Comparison of ENCODE assay signal across 1 cellular context in the genomic region with DNA sequence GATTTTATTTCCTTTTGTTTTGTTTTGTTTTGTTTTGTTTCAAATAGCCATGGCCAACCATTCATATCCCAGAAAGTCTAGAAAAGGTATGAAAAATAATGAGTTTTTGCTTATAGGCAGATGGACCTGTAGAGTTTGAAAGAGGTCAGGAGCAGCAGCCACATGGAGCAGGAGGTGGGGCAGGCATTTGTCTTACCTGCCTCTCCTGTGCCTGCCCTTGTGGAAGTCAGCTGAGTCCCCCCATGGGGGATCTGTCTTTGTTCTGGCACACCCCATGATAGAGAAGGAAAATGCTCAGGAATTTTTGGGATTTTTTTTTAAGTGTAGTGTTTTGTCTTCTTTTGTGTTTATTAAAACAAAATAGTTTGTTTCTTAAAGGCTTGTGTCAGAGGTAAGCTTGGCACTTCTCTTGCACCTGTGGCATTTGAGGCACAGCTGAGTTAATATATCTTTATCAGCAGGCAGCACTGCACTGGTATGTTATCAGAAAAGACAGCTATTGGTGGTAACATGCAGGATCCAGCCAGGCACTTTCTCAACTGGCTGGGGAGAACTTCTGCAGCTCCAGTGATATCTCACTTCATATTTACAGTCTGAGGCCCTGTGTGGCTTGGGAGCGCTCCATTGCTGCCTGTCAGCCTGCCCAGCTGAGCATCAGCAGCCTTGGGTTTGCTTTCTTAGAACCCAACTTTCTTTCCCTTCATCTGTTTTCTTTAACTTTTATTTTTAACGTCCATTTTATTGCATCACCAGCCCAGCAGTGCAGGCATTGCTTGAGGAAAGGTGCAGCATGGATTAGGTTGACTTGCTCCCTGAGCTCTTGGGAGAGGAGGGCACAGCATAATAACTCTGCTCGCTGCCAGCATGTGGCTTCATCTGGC.
TF ChIP-seq lines count a peak whose summit lies in the region.

No MANE protein-coding gene starts in this region.

TF ChIP-seq in K562, 482 proteins besides CTCF, POLR2A, EP300 and RAD21 (continued from another document and continues in another):
- TF ChIP-seq, protein P1, sequence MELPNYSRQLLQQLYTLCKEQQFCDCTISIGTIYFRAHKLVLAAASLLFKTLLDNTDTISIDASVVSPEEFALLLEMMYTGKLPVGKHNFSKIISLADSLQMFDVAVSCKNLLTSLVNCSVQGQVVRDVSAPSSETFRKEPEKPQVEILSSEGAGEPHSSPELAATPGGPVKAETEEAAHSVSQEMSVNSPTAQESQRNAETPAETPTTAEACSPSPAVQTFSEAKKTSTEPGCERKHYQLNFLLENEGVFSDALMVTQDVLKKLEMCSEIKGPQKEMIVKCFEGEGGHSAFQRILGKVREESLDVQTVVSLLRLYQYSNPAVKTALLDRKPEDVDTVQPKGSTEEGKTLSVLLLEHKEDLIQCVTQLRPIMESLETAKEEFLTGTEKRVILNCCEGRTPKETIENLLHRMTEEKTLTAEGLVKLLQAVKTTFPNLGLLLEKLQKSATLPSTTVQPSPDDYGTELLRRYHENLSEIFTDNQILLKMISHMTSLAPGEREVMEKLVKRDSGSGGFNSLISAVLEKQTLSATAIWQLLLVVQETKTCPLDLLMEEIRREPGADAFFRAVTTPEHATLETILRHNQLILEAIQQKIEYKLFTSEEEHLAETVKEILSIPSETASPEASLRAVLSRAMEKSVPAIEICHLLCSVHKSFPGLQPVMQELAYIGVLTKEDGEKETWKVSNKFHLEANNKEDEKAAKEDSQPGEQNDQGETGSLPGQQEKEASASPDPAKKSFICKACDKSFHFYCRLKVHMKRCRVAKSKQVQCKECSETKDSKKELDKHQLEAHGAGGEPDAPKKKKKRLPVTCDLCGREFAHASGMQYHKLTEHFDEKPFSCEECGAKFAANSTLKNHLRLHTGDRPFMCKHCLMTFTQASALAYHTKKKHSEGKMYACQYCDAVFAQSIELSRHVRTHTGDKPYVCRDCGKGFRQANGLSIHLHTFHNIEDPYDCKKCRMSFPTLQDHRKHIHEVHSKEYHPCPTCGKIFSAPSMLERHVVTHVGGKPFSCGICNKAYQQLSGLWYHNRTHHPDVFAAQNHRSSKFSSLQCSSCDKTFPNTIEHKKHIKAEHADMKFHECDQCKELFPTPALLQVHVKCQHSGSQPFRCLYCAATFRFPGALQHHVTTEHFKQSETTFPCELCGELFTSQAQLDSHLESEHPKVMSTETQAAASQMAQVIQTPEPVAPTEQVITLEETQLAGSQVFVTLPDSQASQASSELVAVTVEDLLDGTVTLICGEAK (IDR thresholded peaks at IDR 0.05): no peak
- TF ChIP-seq, protein P1 (CRISPR knock-in tag; IDR thresholded peaks at IDR 0.05): no peak
- TF ChIP-seq POLR2H (tag; IDR thresholded peaks at IDR 0.05; ENCODE audit: low read depth) (0 out of 2 replicates have a peak, but pooled peaks have one; percentile 31), BCL6 (CRISPR knock-in tag; IDR thresholded peaks at IDR 0.05) (no peak), PTRF (tag; IDR thresholded peaks at IDR 0.05) (no peak), SRSF3 (IDR thresholded peaks at IDR 0.05; ENCODE audit: insufficient read depth, low read length) (no peak), ZNF184 (CRISPR knock-in tag; IDR thresholded peaks at IDR 0.05) (no peak), HMG20B (CRISPR knock-in tag; IDR thresholded peaks at IDR 0.05) (no peak), HDAC1 (IDR thresholded peaks at IDR 0.05) (peak in 1 of 2 experiments; percentile 51; a peak in 1 of 4 replicates), ARID3A (IDR thresholded peaks at IDR 0.05; ENCODE audit: borderline replicate concordance, low read depth, low read length) (peak; percentile 7; the same call in 1 of the 2 replicates), MEIS2 (IDR thresholded peaks at IDR 0.05; ENCODE audit: partially characterized antibody) (peak; percentile 51), BCOR (IDR thresholded peaks at IDR 0.05) (0 out of 2 replicates have a peak, but pooled peaks have one; percentile 22), GATAD2B (IDR thresholded peaks at IDR 0.05; ENCODE audit: borderline replicate concordance) (peak; percentile 68; the same call in 1 of the 2 replicates), U2AF1 (optimal IDR thresholded peaks at IDR 0.05; ENCODE audit: low read depth, low read length) (no peak), DPF2 (IDR thresholded peaks at IDR 0.05) (peak; percentile 92), CBX2 (IDR thresholded peaks at IDR 0.05; ENCODE audit: insufficient read depth, low read length, poor library complexity, severe bottlenecking) (no peak), ZC3H8 (IDR thresholded peaks at IDR 0.05) (no peak), ZNF583 (CRISPR knock-in tag; IDR thresholded peaks at IDR 0.05) (no peak), RBM14 (IDR thresholded peaks at IDR 0.05; ENCODE audit: borderline replicate concordance, insufficient read depth, low read depth, low read length) (no peak), ZC3H4 (CRISPR knock-in tag; IDR thresholded peaks at IDR 0.05; ENCODE audit: borderline replicate concordance) (no peak), ZFP36 (IDR thresholded peaks at IDR 0.05; ENCODE audit: low read depth, low read length, partially characterized antibody) (peak; percentile 41), REST (CRISPR knock-in tag; IDR thresholded peaks at IDR 0.05; ENCODE audit: low read depth) (no peak), E2F6 (IDR thresholded peaks at IDR 0.05; ENCODE audit: borderline replicate concordance in 1 of 2, extremely low read depth in 1 of 2, insufficient read depth in 1 of 2, insufficient read length in 1 of 2, low read depth in 1 of 2, low read length in 1 of 2, poor library complexity in 1 of 2, severe bottlenecking in 1 of 2) (no peak), FOXA3 (CRISPR knock-in tag; conservative IDR thresholded peaks at IDR 0.05 in 1 of 2, IDR thresholded peaks at IDR 0.05 in 1 of 2) (peak in 1 of 2 experiments; percentile 71; a peak in 2 of 4 replicates), ZNF347 (CRISPR knock-in tag; IDR thresholded peaks at IDR 0.05; ENCODE audit: low read depth) (no peak), LEF1 (IDR thresholded peaks at IDR 0.05) (0 out of 2 replicates have a peak, but pooled peaks have one; percentile 40), LARP7 (IDR thresholded peaks at IDR 0.05) (no peak), PML (IDR thresholded peaks at IDR 0.05; ENCODE audit: low read length) (peak; percentile 95), MTA1 (IDR thresholded peaks at IDR 0.05; ENCODE audit: borderline replicate concordance) (no peak), BDP1 (IDR thresholded peaks at IDR 0.05; ENCODE audit: insufficient read depth, insufficient read length) (no peak)
- TF ChIP-seq, protein P2, sequence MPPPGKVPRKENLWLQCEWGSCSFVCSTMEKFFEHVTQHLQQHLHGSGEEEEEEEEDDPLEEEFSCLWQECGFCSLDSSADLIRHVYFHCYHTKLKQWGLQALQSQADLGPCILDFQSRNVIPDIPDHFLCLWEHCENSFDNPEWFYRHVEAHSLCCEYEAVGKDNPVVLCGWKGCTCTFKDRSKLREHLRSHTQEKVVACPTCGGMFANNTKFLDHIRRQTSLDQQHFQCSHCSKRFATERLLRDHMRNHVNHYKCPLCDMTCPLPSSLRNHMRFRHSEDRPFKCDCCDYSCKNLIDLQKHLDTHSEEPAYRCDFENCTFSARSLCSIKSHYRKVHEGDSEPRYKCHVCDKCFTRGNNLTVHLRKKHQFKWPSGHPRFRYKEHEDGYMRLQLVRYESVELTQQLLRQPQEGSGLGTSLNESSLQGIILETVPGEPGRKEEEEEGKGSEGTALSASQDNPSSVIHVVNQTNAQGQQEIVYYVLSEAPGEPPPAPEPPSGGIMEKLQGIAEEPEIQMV (tag; conservative IDR thresholded peaks at IDR 0.05; ENCODE audit: low read depth): no peak
- TF ChIP-seq, protein P3, sequence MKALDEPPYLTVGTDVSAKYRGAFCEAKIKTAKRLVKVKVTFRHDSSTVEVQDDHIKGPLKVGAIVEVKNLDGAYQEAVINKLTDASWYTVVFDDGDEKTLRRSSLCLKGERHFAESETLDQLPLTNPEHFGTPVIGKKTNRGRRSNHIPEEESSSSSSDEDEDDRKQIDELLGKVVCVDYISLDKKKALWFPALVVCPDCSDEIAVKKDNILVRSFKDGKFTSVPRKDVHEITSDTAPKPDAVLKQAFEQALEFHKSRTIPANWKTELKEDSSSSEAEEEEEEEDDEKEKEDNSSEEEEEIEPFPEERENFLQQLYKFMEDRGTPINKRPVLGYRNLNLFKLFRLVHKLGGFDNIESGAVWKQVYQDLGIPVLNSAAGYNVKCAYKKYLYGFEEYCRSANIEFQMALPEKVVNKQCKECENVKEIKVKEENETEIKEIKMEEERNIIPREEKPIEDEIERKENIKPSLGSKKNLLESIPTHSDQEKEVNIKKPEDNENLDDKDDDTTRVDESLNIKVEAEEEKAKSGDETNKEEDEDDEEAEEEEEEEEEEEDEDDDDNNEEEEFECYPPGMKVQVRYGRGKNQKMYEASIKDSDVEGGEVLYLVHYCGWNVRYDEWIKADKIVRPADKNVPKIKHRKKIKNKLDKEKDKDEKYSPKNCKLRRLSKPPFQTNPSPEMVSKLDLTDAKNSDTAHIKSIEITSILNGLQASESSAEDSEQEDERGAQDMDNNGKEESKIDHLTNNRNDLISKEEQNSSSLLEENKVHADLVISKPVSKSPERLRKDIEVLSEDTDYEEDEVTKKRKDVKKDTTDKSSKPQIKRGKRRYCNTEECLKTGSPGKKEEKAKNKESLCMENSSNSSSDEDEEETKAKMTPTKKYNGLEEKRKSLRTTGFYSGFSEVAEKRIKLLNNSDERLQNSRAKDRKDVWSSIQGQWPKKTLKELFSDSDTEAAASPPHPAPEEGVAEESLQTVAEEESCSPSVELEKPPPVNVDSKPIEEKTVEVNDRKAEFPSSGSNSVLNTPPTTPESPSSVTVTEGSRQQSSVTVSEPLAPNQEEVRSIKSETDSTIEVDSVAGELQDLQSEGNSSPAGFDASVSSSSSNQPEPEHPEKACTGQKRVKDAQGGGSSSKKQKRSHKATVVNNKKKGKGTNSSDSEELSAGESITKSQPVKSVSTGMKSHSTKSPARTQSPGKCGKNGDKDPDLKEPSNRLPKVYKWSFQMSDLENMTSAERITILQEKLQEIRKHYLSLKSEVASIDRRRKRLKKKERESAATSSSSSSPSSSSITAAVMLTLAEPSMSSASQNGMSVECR (CRISPR knock-in tag; IDR thresholded peaks at IDR 0.05): no peak
